In genomic region chr3:177061382-177061781, GRCh38 we compare ENCODE assay signal across 15 cellular contexts.
"Had no signal": no experiment of that assay in that cellular context is flagged by ENCODE, and none has a peak within 500 bp of the region (broad histone marks: within the 10 kb centered on the region; RNA-seq: fewer than 3 reads in every experiment).

No MANE protein-coding gene starts in this region.

- DNase-seq: activated B cell treated with CpG ODN at 0.5 μM for 24 hours; activated CD4-positive, alpha-beta T cell treated with anti-CD3 and anti-CD28 coated beads, Interleukin-2, amount 10 ng/mL, durations not matched to agents 24 days and 14 days; activated CD8-positive, alpha-beta memory T cell treated with anti-CD3 and anti-CD28 coated beads, Interleukin-2, amount 50 U/mL, for 48 hours; activated gamma-delta T cell; activated T-cell treated with anti-CD3 and anti-CD28 coated beads, Interleukin-2, amount 50 U/mL, for 72 hours; amniotic stem cell; body of pancreas; central memory CD4-positive, alpha-beta T cell; glutamatergic neuron; stimulated activated CD4-positive, alpha-beta T cell treated with anti-CD3 and anti-CD28 coated beads, Interleukin-1b, Interleukin-23, amount 100 ng/mL, for 48 hours; thyroid gland had no signal

- H3K27ac Mint-ChIP-seq: activated B cell treated with CpG ODN at 0.5 μM for 24 hours; activated CD4-positive, alpha-beta T cell treated with anti-CD3 and anti-CD28 coated beads, Interleukin-2, amount 10 ng/mL, durations not matched to agents 24 days and 14 days; activated naive CD4-positive, alpha-beta T cell treated with anti-CD3 and anti-CD28 coated beads, Interleukin-2, amount 50 U/mL, for 72 hours had no signal

- H3K27ac ChIP-seq: body of pancreas, coronary artery, esophagus muscularis mucosa, thyroid gland had no signal

- H3K9me3 Mint-ChIP-seq: activated B cell treated with CpG ODN at 0.5 μM for 24 hours; activated CD4-positive, alpha-beta T cell treated with anti-CD3 and anti-CD28 coated beads, Interleukin-2, amount 10 ng/mL, durations not matched to agents 24 days and 14 days; activated naive CD4-positive, alpha-beta T cell treated with anti-CD3 and anti-CD28 coated beads, Interleukin-2, amount 50 U/mL, for 72 hours; activated T-cell treated with anti-CD3 and anti-CD28 coated beads, Interleukin-2, amount 50 U/mL, for 72 hours had no signal

- H3K36me3 ChIP-seq: esophagus muscularis mucosa, thyroid gland had no signal

- H3K9me3 ChIP-seq: body of pancreas, esophagus muscularis mucosa, thyroid gland had no signal

- ATAC-seq: activated naive CD4-positive, alpha-beta T cell treated with anti-CD3 and anti-CD28 coated beads, Interleukin-2, amount 50 U/mL, for 72 hours; activated T-cell treated with anti-CD3 and anti-CD28 coated beads, Interleukin-2, amount 50 U/mL, for 72 hours; body of pancreas had no signal

- H3K27me3 ChIP-seq: body of pancreas, esophagus muscularis mucosa, thyroid gland had no signal

- H3K4me3 ChIP-seq: body of pancreas, coronary artery, esophagus muscularis mucosa, thyroid gland had no signal

- FAIRE-seq: TTC549 had no signal

- H3K27me3 Mint-ChIP-seq: activated B cell treated with CpG ODN at 0.5 μM for 24 hours; activated CD4-positive, alpha-beta T cell treated with anti-CD3 and anti-CD28 coated beads, Interleukin-2, amount 10 ng/mL, durations not matched to agents 24 days and 14 days had no signal

- H3K4me3 Mint-ChIP-seq: activated B cell treated with CpG ODN at 0.5 μM for 24 hours; activated CD4-positive, alpha-beta T cell treated with anti-CD3 and anti-CD28 coated beads, Interleukin-2, amount 10 ng/mL, durations not matched to agents 24 days and 14 days; activated T-cell treated with anti-CD3 and anti-CD28 coated beads, Interleukin-2, amount 50 U/mL, for 72 hours had no signal
